10 cellular contexts compared by ENCODE assay signal in the genomic region with DNA sequence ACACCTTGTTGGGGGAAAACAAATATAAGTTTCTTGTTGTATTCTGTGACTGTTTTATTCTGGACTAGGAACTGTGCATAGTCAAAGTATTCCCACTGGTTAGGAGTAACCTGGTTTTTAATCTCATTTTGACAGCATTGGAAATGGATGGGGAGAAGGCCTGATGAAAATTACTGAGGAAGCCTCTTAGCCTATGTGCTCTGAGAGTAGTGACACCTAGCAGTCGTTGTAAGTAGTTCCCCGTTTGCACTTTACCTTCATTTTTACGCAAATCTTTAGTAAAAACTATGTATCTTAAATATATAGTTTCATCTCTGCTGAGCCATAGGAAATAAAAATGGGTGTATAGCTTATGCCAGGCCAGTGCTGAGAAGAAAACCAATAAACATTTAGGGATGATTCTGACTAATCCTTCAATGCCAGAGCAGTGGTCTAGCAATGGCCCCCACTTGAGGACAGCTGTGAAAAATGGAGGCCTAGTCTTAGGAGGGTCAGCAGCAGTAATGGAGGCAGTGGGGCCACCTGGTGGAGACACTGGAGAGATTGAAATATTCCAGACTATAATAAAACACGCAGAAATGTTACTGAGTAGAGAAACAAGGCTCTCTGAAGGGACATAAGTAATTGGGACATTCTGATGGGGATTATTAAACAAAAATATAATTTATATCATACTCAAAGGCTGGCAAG.
DNase-seq lines count a peak whose midpoint lies in the region; TF ChIP-seq lines count a peak whose summit lies in the region.
"Had no signal": no experiment of that assay in that cellular context is flagged by ENCODE, and none has a peak within 500 bp of the region (broad histone marks: within the 10 kb centered on the region; RNA-seq: fewer than 3 reads in every experiment).

No MANE protein-coding gene starts in this region.

- CTCF ChIA-PET in MCF 10A (lab: Yijun Ruan, JAX) (interaction anchor here (0.8 to 1.0 kb wide), 2 partner anchors 12 to 145 kb away, joined by 3 read pairs; no protein-coding TSS in a partner anchor), OCI-LY7 (lab: Charles Lee; ENCODE audit: unreplicated experiment) (no interaction called here)

- H3K9me3 ChIP-seq in breast epithelium (no peaks in the 10 kb centered on the region), OCI-LY7 (ENCODE audit: low read length) (peaks cover 9% of the 10 kb centered on the region; the same call in 1 of the 2 replicates)
- H3K9me3 ChIP-seq: esophagus squamous epithelium had no signal

- H4K20me1 ChIP-seq in OCI-LY7 (ENCODE audit: insufficient read depth, low read length) = no peaks in the 10 kb centered on the region

- no peak overlapping the region for H3K27ac Mint-ChIP-seq in MCF 10A (ENCODE audit: low read depth, unreplicated experiment)
- H3K27ac Mint-ChIP-seq in type B pancreatic cell = no peak overlapping the region

- H3K9me2 ChIP-seq in OCI-LY7 (ENCODE audit: insufficient read depth, low read length) = no peaks in the 10 kb centered on the region

- no peaks in the 10 kb centered on the region for H3K9me3 Mint-ChIP-seq in MCF 10A (ENCODE audit: unreplicated experiment)
- H3K9me3 Mint-ChIP-seq in type B pancreatic cell = no peaks in the 10 kb centered on the region

- BruUV-seq in MCF 10A (replicated peaks; lab: Mats Ljungman, UMichigan) (no TSS peak), OCI-LY7 (replicated peaks; lab: Mats Ljungman, UMichigan) (no TSS peak)

- no peak overlapping the region for H2AFZ ChIP-seq in OCI-LY7 (ENCODE audit: low read length)

- no peaks in the 10 kb centered on the region for H3K4me1 ChIP-seq in breast epithelium
- no peaks in the 10 kb centered on the region for H3K4me1 ChIP-seq in OCI-LY7 (ENCODE audit: insufficient read depth, low read length, poor library complexity, severe bottlenecking)
- H3K4me1 ChIP-seq: esophagus squamous epithelium had no signal

- POLR2A ChIA-PET in MCF 10A (lab: Yijun Ruan, JAX) (no interaction called here), OCI-LY7 (lab: Charles Lee) (no interaction called here)

- no peak overlapping the region for H3K4me3 ChIP-seq in breast epithelium
- H3K4me3 ChIP-seq in OCI-LY7 (ENCODE audit: low read depth, low read length, poor library complexity, severe bottlenecking) = no peak overlapping the region
- H3K4me3 ChIP-seq in fibroblast of the aortic adventitia (ENCODE audit: low read depth, low read length) = no peak overlapping the region
- H3K4me3 ChIP-seq: esophagus squamous epithelium had no signal

- DNase-seq in MCF 10A (ENCODE audit: unreplicated experiment) (peak; percentile 1), breast epithelium (ENCODE audit: low spot score in 2 of 2) (no peak), OCI-LY7 (ENCODE audit: low spot score) (peak; percentile 0), fibroblast of the aortic adventitia (ENCODE audit: low read depth) (peak; percentile 35), type B pancreatic cell (ENCODE audit: extremely low spot score, unreplicated experiment) (no peak), NOMO-1 treated with DMSO at 0.1 percent for 48 hours (lab: John Stamatoyannopoulos, UW; ENCODE audit: unreplicated experiment) (no peak)
- DNase-seq in stimulated activated CD4-positive, alpha-beta T cell treated with anti-CD3 and anti-CD28 coated beads, Interleukin-2, amount 100 ng/mL, for 24 hours = no peak
- no peak for DNase-seq in activated CD4-positive, alpha-beta T cell treated with anti-CD3 and anti-CD28 coated beads for 4 hours
- DNase-seq: EL, esophagus squamous epithelium had no signal

- H3K36me3 ChIP-seq in breast epithelium (no peaks in the 10 kb centered on the region), OCI-LY7 (ENCODE audit: insufficient read depth, low read length) (no peaks in the 10 kb centered on the region)
- H3K36me3 ChIP-seq: esophagus squamous epithelium had no signal

- intact Hi-C loops in MCF 10A (cut with micrococcal nuclease) = no loop called here
- intact Hi-C loops in breast epithelium (cut with DNase I; ENCODE audit: low total_unique reads) = no loop called here
- intact Hi-C loops in OCI-LY7 (cut with micrococcal nuclease; ENCODE audit: unreplicated experiment) = no loop called here

- H3K4me1 Mint-ChIP-seq in MCF 10A (ENCODE audit: insufficient read depth, unreplicated experiment) (no peaks in the 10 kb centered on the region), type B pancreatic cell (ENCODE audit: unreplicated experiment) (no peaks in the 10 kb centered on the region)

- H3K4me3 Mint-ChIP-seq in MCF 10A (ENCODE audit: unreplicated experiment) (no peak overlapping the region), type B pancreatic cell (no peak overlapping the region)

- H3K36me3 Mint-ChIP-seq in MCF 10A (ENCODE audit: insufficient read depth, unreplicated experiment) (no peaks in the 10 kb centered on the region), type B pancreatic cell (no peaks in the 10 kb centered on the region)

- no peaks in the 10 kb centered on the region for H3K79me2 ChIP-seq in OCI-LY7 (ENCODE audit: insufficient read depth, low read depth, low read length)

- no peak overlapping the region for H3K27ac ChIP-seq in breast epithelium
- no peak overlapping the region for H3K27ac ChIP-seq in OCI-LY7 (ENCODE audit: low read depth, low read length, poor library complexity, severe bottlenecking)
- H3K27ac ChIP-seq: esophagus squamous epithelium had no signal

- TF ChIP-seq CTCF in MCF 10A (IDR thresholded peaks at IDR 0.05; ENCODE audit: unreplicated experiment) (peak; percentile 13), breast epithelium (IDR thresholded peaks at IDR 0.05) (peak in 1 of 3 donors; percentile 8), OCI-LY7 (conservative IDR thresholded peaks at IDR 0.05; ENCODE audit: low read length) (peak; percentile 58), fibroblast of the aortic adventitia (IDR thresholded peaks at IDR 0.05; ENCODE audit: insufficient read depth, low read length) (peak; percentile 57), type B pancreatic cell (conservative IDR thresholded peaks at IDR 0.05) (peak; percentile 70)

- no peak overlapping the region for H3K4me2 ChIP-seq in OCI-LY7 (ENCODE audit: low read length)

- no peaks in the 10 kb centered on the region for H3K27me3 ChIP-seq in breast epithelium
- H3K27me3 ChIP-seq: esophagus squamous epithelium had no signal

- TF ChIP-seq POLR2A in breast epithelium (IDR thresholded peaks at IDR 0.05) = no peak

- H3K27me3 Mint-ChIP-seq in MCF 10A (ENCODE audit: insufficient read depth, unreplicated experiment) = no peaks in the 10 kb centered on the region
- peaks cover 4% of the 10 kb centered on the region for H3K27me3 Mint-ChIP-seq in type B pancreatic cell

Comparison
In these comparisons a context has a peak if more than half of its experiments do, and no peak if none do; other contexts are left out.
1. DNase-seq: peak in MCF 10A (single experiment), OCI-LY7 (single experiment) and fibroblast of the aortic adventitia (single experiment); none in breast epithelium (0 of 2), type B pancreatic cell (single experiment), stimulated activated CD4-positive, alpha-beta T cell treated with anti-CD3 and anti-CD28 coated beads, Interleukin-2, amount 100 ng/mL, for 24 hours (0 of 2), NOMO-1 treated with DMSO at 0.1 percent for 48 hours (single experiment) and activated CD4-positive, alpha-beta T cell treated with anti-CD3 and anti-CD28 coated beads for 4 hours (0 of 2).